Comparison of ENCODE assay signal across 17 cellular contexts in genomic region chr1:172004671-172005070, GRCh38.
"Had no signal": no experiment of that assay in that cellular context is flagged by ENCODE, and none has a peak within 500 bp of the region (broad histone marks: within the 10 kb centered on the region; RNA-seq: fewer than 3 reads in every experiment).

No MANE protein-coding gene starts in this region.

- H3K27me3 Mint-ChIP-seq: activated CD4-positive, alpha-beta memory T cell treated with anti-CD3 and anti-CD28 coated beads, Interleukin-2, amount 10 ng/mL, durations not matched to agents 7 days and 5 days; activated naive CD8-positive, alpha-beta T cell treated with anti-CD3 and anti-CD28 coated beads, Interleukin-2, amount 10 ng/mL, durations not matched to agents 7 days and 5 days; naive B cell had no signal

- H2AFZ ChIP-seq: hepatocyte had no signal

- ATAC-seq: activated T-cell treated with anti-CD3 and anti-CD28 coated beads, Interleukin-2, amount 50 U/mL, for 72 hours had no signal

- H3K36me3 Mint-ChIP-seq: activated naive CD8-positive, alpha-beta T cell treated with anti-CD3 and anti-CD28 coated beads, Interleukin-2, amount 10 ng/mL, durations not matched to agents 7 days and 5 days; naive B cell had no signal

- DNase-seq: activated CD4-positive, alpha-beta memory T cell treated with anti-CD3 and anti-CD28 coated beads, Interleukin-2, amount 10 ng/mL, durations not matched to agents 7 days and 5 days; activated CD8-positive, alpha-beta memory T cell treated with anti-CD3 and anti-CD28 coated beads, Interleukin-2, amount 50 U/mL, for 4 hours; activated gamma-delta T cell treated with Interleukin-2 at 50 U/mL for 16 hours; activated naive CD8-positive, alpha-beta T cell treated with anti-CD3 and anti-CD28 coated beads, Interleukin-2, amount 10 ng/mL, durations not matched to agents 7 days and 5 days; activated T-cell treated with anti-CD3 and anti-CD28 coated beads, Interleukin-2, amount 50 U/mL, for 72 hours; midbrain; naive B cell; retina; stimulated activated CD4-positive, alpha-beta T cell treated with anti-CD3 and anti-CD28 coated beads, Interleukin-15, amount 100 ng/mL, for 24 hours; stomach; T-helper 9 cell had no signal

- H3K36me3 ChIP-seq: ascending aorta, stomach, thoracic aorta had no signal

- H3K79me2 ChIP-seq: hepatocyte had no signal

- H3K27ac ChIP-seq: ascending aorta, stomach, thoracic aorta had no signal

- H3K9me3 Mint-ChIP-seq: activated CD4-positive, alpha-beta memory T cell treated with anti-CD3 and anti-CD28 coated beads, Interleukin-2, amount 10 ng/mL, durations not matched to agents 7 days and 5 days; activated naive CD8-positive, alpha-beta T cell treated with anti-CD3 and anti-CD28 coated beads, Interleukin-2, amount 10 ng/mL, durations not matched to agents 7 days and 5 days; activated T-cell treated with anti-CD3 and anti-CD28 coated beads, Interleukin-2, amount 50 U/mL, for 72 hours had no signal

- H3K9me3 ChIP-seq: ascending aorta, thoracic aorta had no signal

- H3K4me1 ChIP-seq: ascending aorta, stomach had no signal

- H3K27me3 ChIP-seq: ascending aorta, hepatocyte, stomach had no signal

- H3K4me3 ChIP-seq: ascending aorta, hepatocyte, stomach, thoracic aorta had no signal

- H3K4me1 Mint-ChIP-seq: activated CD4-positive, alpha-beta memory T cell treated with anti-CD3 and anti-CD28 coated beads, Interleukin-2, amount 10 ng/mL, durations not matched to agents 7 days and 5 days; naive B cell had no signal

- FAIRE-seq: bronchial epithelial cell, colon, urothelium cell line had no signal

- H3K27ac Mint-ChIP-seq: activated CD4-positive, alpha-beta memory T cell treated with anti-CD3 and anti-CD28 coated beads, Interleukin-2, amount 10 ng/mL, durations not matched to agents 7 days and 5 days; activated naive CD8-positive, alpha-beta T cell treated with anti-CD3 and anti-CD28 coated beads, Interleukin-2, amount 10 ng/mL, durations not matched to agents 7 days and 5 days had no signal

- H3K4me3 Mint-ChIP-seq: activated CD4-positive, alpha-beta memory T cell treated with anti-CD3 and anti-CD28 coated beads, Interleukin-2, amount 10 ng/mL, durations not matched to agents 7 days and 5 days; activated naive CD8-positive, alpha-beta T cell treated with anti-CD3 and anti-CD28 coated beads, Interleukin-2, amount 10 ng/mL, durations not matched to agents 7 days and 5 days; activated T-cell treated with anti-CD3 and anti-CD28 coated beads, Interleukin-2, amount 50 U/mL, for 72 hours; naive B cell had no signal
